13 cellular contexts compared by ENCODE assay signal in the genomic region with DNA sequence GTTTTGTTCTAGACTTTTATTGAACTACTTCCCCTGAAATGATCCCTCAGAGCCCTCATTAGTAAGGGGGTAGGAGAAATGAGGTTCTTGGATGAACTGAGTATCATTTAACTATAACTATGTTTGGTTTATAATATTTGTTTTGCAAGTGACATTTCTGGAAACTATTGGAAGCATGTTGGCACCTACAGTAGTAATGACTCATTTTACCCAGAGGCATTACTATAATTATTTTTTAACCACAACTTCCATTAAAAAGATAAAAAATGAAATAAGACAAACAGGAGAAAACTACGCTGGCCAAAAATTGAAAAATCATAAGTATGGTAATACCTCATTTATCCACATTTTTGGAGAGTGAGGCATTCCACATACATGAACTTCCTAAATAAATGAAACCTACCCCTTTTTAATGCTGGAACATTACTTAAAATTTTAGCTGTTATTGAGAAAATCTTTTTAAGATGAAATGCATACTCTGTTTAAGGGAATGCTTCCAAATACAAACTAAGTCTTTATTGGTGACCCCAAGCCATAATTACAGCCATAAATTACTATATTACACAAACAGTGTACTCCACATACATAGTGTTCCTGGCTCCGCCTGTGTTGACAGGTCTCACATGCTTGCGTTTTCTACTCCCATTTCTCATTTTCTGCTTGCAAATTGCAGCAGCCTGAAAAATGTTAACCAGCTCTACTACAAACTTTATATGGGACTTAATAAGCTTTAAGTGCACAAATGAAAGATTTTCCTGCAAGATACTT.
DNase-seq lines count a peak whose midpoint lies in the region; ATAC-seq and TF ChIP-seq lines count a peak whose summit lies in the region.
"Had no signal": no experiment of that assay in that cellular context is flagged by ENCODE, and none has a peak within 500 bp of the region (broad histone marks: within the 10 kb centered on the region; RNA-seq: fewer than 3 reads in every experiment).

No MANE protein-coding gene starts in this region.

- TF ChIP-seq CTCF in fibroblast of lung (conservative IDR thresholded peaks at IDR 0.05 in 1 of 2, IDR thresholded peaks at IDR 0.05 in 1 of 2; ENCODE audit: low read depth in 1 of 2, low read length in 2 of 2): no peak
- no peak for TF ChIP-seq CTCF in smooth muscle cell (IDR thresholded peaks at IDR 0.05; ENCODE audit: borderline replicate concordance, insufficient read depth, poor library complexity, severe bottlenecking)

- H3K4me3 ChIP-seq in SK-N-MC (peak overlapping the region; percentile 36; the same call in 1 of the 2 replicates), fibroblast of lung (replicated peaks in 1 of 4; ENCODE audit: control extremely low read depth in 1 of 4, insufficient read depth in 1 of 4, low read depth in 3 of 4, low read length in 4 of 4) (no peak overlapping the region), smooth muscle cell (no peak overlapping the region)

- no peak overlapping the region for H2AFZ ChIP-seq in fibroblast of lung (ENCODE audit: low read length)
- no peak overlapping the region for H2AFZ ChIP-seq in smooth muscle cell (ENCODE audit: low read depth)

- H3K9me3 ChIP-seq in SK-N-MC (ENCODE audit: low read depth, low read length) (no peaks in the 10 kb centered on the region), fibroblast of lung (ENCODE audit: control insufficient read depth, insufficient read depth, low read depth, low read length) (no peaks in the 10 kb centered on the region), smooth muscle cell (replicated peaks; ENCODE audit: low read depth) (no peaks in the 10 kb centered on the region)

- H4K20me1 ChIP-seq in fibroblast of lung (ENCODE audit: control insufficient read depth, extremely low read depth, insufficient read depth, low read length): no peaks in the 10 kb centered on the region
- no peaks in the 10 kb centered on the region for H4K20me1 ChIP-seq in smooth muscle cell (ENCODE audit: low read depth)

- H3K27me3 ChIP-seq in fibroblast of lung (ENCODE audit: control insufficient read depth, insufficient read depth, low read length): no peaks in the 10 kb centered on the region
- H3K27me3 ChIP-seq in smooth muscle cell (ENCODE audit: low read depth): no peaks in the 10 kb centered on the region

- peak overlapping the region; percentile 42; the same call in 1 of the 2 replicates for H3K27ac ChIP-seq in SK-N-MC
- peak overlapping the region; percentile 59 for H3K27ac ChIP-seq in fibroblast of lung (ENCODE audit: insufficient read depth, low read length)
- H3K27ac ChIP-seq in smooth muscle cell (ENCODE audit: low read depth): peak overlapping the region; percentile 41

- H3F3A ChIP-seq in smooth muscle cell (ENCODE audit: low read depth): peaks cover 3% of the 10 kb centered on the region

- H3K4me2 ChIP-seq in fibroblast of lung (ENCODE audit: extremely low read depth, insufficient read depth, low read length): peak overlapping the region; percentile 4
- peak overlapping the region; percentile 10 for H3K4me2 ChIP-seq in smooth muscle cell

- DNase-seq in HCEC 1CT (peak; percentile 66), SK-N-MC (ENCODE audit: low read depth, low spot score) (no peak), fibroblast of lung (ENCODE audit: low read depth in 2 of 2) (peak; percentile 83 to 95), smooth muscle cell (lab: John Stamatoyannopoulos, UW; ENCODE audit: unreplicated experiment) (no peak), NCI-H526 (lab: John Stamatoyannopoulos, UW) (no peak), NCI-H2171 (lab: John Stamatoyannopoulos, UW) (no peak), T-helper 2 cell (no peak)
- DNase-seq: activated CD4-positive, alpha-beta T cell treated with anti-CD3 and anti-CD28 coated beads for 1 hour; activated T-cell treated with anti-CD3 and anti-CD28 coated beads, Interleukin-2, amount 50 U/mL, for 72 hours; aorta; NCI-H774 had no signal

- no peak for ATAC-seq in HG03520 (IDR thresholded peaks at IDR 0.05; ENCODE audit: unreplicated experiment)
- ATAC-seq: activated T-cell treated with anti-CD3 and anti-CD28 coated beads, Interleukin-2, amount 50 U/mL, for 72 hours; sciatic nerve had no signal

- 73% methylated on average over 3 of the region's 3 CpGs for WGBS in smooth muscle cell (ENCODE audit: low lambda C conversion rate)

- H3K9ac ChIP-seq in SK-N-MC (ENCODE audit: insufficient read length): no peak overlapping the region
- no peak overlapping the region for H3K9ac ChIP-seq in fibroblast of lung (ENCODE audit: insufficient read depth, low read length)
- no peak overlapping the region for H3K9ac ChIP-seq in smooth muscle cell (ENCODE audit: low read depth)

- H3K4me1 ChIP-seq in fibroblast of lung (ENCODE audit: control insufficient read depth, extremely low read depth, insufficient read depth, low read length) (peaks cover 44% of the 10 kb centered on the region), smooth muscle cell (ENCODE audit: low read depth) (peaks cover 27% of the 10 kb centered on the region)

- peaks cover 9% of the 10 kb centered on the region; the same call in 1 of the 2 replicates for H3K36me3 ChIP-seq in SK-N-MC (ENCODE audit: insufficient read depth, low read length)
- peaks cover 3% of the 10 kb centered on the region for H3K36me3 ChIP-seq in fibroblast of lung (ENCODE audit: control insufficient read depth, insufficient read depth, low read length)
- H3K36me3 ChIP-seq in smooth muscle cell (ENCODE audit: low read depth): no peaks in the 10 kb centered on the region

- H3K79me2 ChIP-seq in fibroblast of lung (ENCODE audit: control insufficient read depth, insufficient read depth, low read length): no peaks in the 10 kb centered on the region
- H3K79me2 ChIP-seq in smooth muscle cell (ENCODE audit: low read depth): no peaks in the 10 kb centered on the region

Comparison
In these comparisons a context has a peak if more than half of its experiments do, and no peak if none do; other contexts are left out.
1. DNase-seq: peak in HCEC 1CT (single experiment) and fibroblast of lung (2 of 2); none in SK-N-MC (single experiment), smooth muscle cell (single experiment), NCI-H526 (0 of 2), NCI-H2171 (single experiment) and T-helper 2 cell (0 of 5).
2. Peak in every context shown above with its lines, with median percentiles within 50 percentile points of each other: H3K27ac ChIP-seq.